Comparison of ENCODE assay signal across 8 cellular contexts in genomic region chr6:17988422-17988944, GRCh38. TPM values are rescaled to one million over a fixed set of nuclear protein-coding genes. Genes with fewer than 3 reads are reported as not detected.
DNase-seq lines count a peak whose midpoint lies in the region; ATAC-seq and TF ChIP-seq lines count a peak whose summit lies in the region.

No MANE protein-coding gene starts in this region.

- DNase-seq in Right ventricle myocardium inferior (ENCODE audit: missing footprints) (no peak), cardiac septum (ENCODE audit: low spot score) (no peak), chondrocyte (ENCODE audit: low spot score) (no peak), mesothelial cell of epicardium (ENCODE audit: low spot score in 2 of 2, unreplicated experiment in 2 of 2) (no peak), epidermal melanocyte (ENCODE audit: insufficient read length, low spot score) (no peak), GM19238 (ENCODE audit: insufficient read length, low spot score) (no peak), NCI-H1930 (lab: John Stamatoyannopoulos, UW) (no peak)

- TF ChIP-seq CTCF in chondrocyte (IDR thresholded peaks at IDR 0.05) (no peak), mesothelial cell of epicardium (IDR thresholded peaks at IDR 0.05; ENCODE audit: unreplicated experiment) (no peak)

- H3K9me3 Mint-ChIP-seq in chondrocyte (ENCODE audit: low read depth) (no peaks in the 10 kb centered on the region), mesothelial cell of epicardium (no peaks in the 10 kb centered on the region)

- peaks cover 42% of the 10 kb centered on the region for H3K4me1 Mint-ChIP-seq in chondrocyte (ENCODE audit: low read depth)
- peaks cover 34% of the 10 kb centered on the region for H3K4me1 Mint-ChIP-seq in mesothelial cell of epicardium

- H3K27ac Mint-ChIP-seq in chondrocyte (ENCODE audit: unreplicated experiment): peak overlapping the region; percentile 84
- peak overlapping the region; percentile 98 for H3K27ac Mint-ChIP-seq in mesothelial cell of epicardium

- H3K4me3 Mint-ChIP-seq in chondrocyte (ENCODE audit: unreplicated experiment) (peak overlapping the region; percentile 84), mesothelial cell of epicardium (peak overlapping the region; percentile 96)

- peak; percentile 27 for ATAC-seq in Right ventricle myocardium inferior
- no peak for ATAC-seq in HG03565 (IDR thresholded peaks at IDR 0.05; ENCODE audit: unreplicated experiment)

- intact Hi-C loops in Right ventricle myocardium inferior (cut with DNase I) (loop anchor here (10.0 kb wide), 1 partner anchor 154 kb away; no protein-coding TSS in a partner anchor), cardiac septum (cut with DNase I) (loop anchor here (2.0 to 10.0 kb wide), 4 partner anchors 121 to 284 kb away; partner anchors contain the start of genes NHLRC1 and NUP153)

- H3K27me3 Mint-ChIP-seq in chondrocyte (ENCODE audit: low read depth) (no peaks in the 10 kb centered on the region), mesothelial cell of epicardium (ENCODE audit: low read depth) (no peaks in the 10 kb centered on the region)

- peaks cover 1% of the 10 kb centered on the region for H3K36me3 Mint-ChIP-seq in chondrocyte (ENCODE audit: low read depth)
- peaks cover 2% of the 10 kb centered on the region for H3K36me3 Mint-ChIP-seq in mesothelial cell of epicardium

RNA-seq across cellular contexts. Expression of gene KIF13A, which starts 1.0 kb away (rescaled TPM):
- total RNA-seq in Right ventricle myocardium inferior (57.3 TPM), cardiac septum (145 TPM), chondrocyte (39.5 to 51.9 TPM (median 49.7 TPM) in 3 replicates), mesothelial cell of epicardium (52.2 to 57.0 TPM (median 54.4 TPM) in 3 replicates)
